ENCODE assay signal across 21 cellular contexts in genomic region chr1:206880310-206880709, GRCh38. TPM values are rescaled to one million over a fixed set of nuclear protein-coding genes. Genes with fewer than 3 reads are reported as not detected.
DNase-seq lines count a peak whose midpoint lies in the region; ATAC-seq and TF ChIP-seq lines count a peak whose summit lies in the region.
"Had no signal": no experiment of that assay in that cellular context is flagged by ENCODE, and none has a peak within 500 bp of the region (broad histone marks: within the 10 kb centered on the region; RNA-seq: fewer than 3 reads in every experiment).

No MANE protein-coding gene starts in this region.

- no peak overlapping the region for H3K4me2 ChIP-seq in PC-3 (ENCODE audit: low read length)
- H3K4me2 ChIP-seq: BLaER1, GM23338 had no signal

- H3K4me1 ChIP-seq in PC-3 (ENCODE audit: insufficient read depth, low read length) = no peaks in the 10 kb centered on the region
- H3K4me1 ChIP-seq: BLaER1 had no signal

- peaks cover 13% of the 10 kb centered on the region for H3K36me3 Mint-ChIP-seq in activated CD4-positive, alpha-beta T cell treated with anti-CD3 and anti-CD28 coated beads for 36 hours (ENCODE audit: low read depth)
- peaks cover 12 to 18% of the 10 kb centered on the region in 2 donors for H3K36me3 Mint-ChIP-seq in activated T-cell treated with anti-CD3 and anti-CD28 coated beads, Interleukin-2, amount 50 U/mL, for 72 hours (ENCODE audit: insufficient read depth in 2 of 2)
- no peaks in the 10 kb centered on the region for H3K36me3 Mint-ChIP-seq in activated T-helper 17 cell treated with anti-CD3 and anti-CD28 coated beads, Interleukin-2, amount 50 U/mL, for 72 hours (ENCODE audit: low read depth)
- H3K36me3 Mint-ChIP-seq: CD14-positive monocyte had no signal

- H3K9me2 ChIP-seq in PC-3 (replicated peaks; ENCODE audit: low read length) = no peaks in the 10 kb centered on the region

- no peak for DNase-seq in activated CD4-positive, alpha-beta T cell treated with anti-CD3 and anti-CD28 coated beads for 36 hours
- no peak for DNase-seq in activated CD4-positive, alpha-beta T cell treated with anti-CD3 and anti-CD28 coated beads for 48 hours
- no peak for DNase-seq in activated T-cell treated with anti-CD3 and anti-CD28 coated beads, Interleukin-2, amount 50 U/mL, for 72 hours
- DNase-seq in activated T-cell treated with anti-CD3 and anti-CD28 coated beads for 4 hours = no peak
- no peak for DNase-seq in PC-3
- DNase-seq in activated effector memory CD4-positive, alpha-beta T cell treated with anti-CD3 and anti-CD28 coated beads, Interleukin-2, amount 50 U/mL, for 16 hours = no peak
- DNase-seq in stimulated activated CD4-positive, alpha-beta T cell treated with anti-CD3 and anti-CD28 coated beads, Interleukin-4, amount 100 ng/mL, for 1 hour = no peak
- DNase-seq: 8988T; CD4-positive, alpha-beta memory T cell; DMS153; DMS79; GDM1; HCEC 1CT had no signal

- no peak overlapping the region for H3K27ac ChIP-seq in PC-3 (ENCODE audit: low read length)
- H3K27ac ChIP-seq: BLaER1, HL-60 had no signal

- H3K4me3 Mint-ChIP-seq in activated CD4-positive, alpha-beta T cell treated with anti-CD3 and anti-CD28 coated beads for 36 hours = no peak overlapping the region
- H3K4me3 Mint-ChIP-seq in activated T-cell treated with anti-CD3 and anti-CD28 coated beads, Interleukin-2, amount 50 U/mL, for 72 hours = no peak overlapping the region
- H3K4me3 Mint-ChIP-seq in activated T-helper 17 cell treated with anti-CD3 and anti-CD28 coated beads, Interleukin-2, amount 50 U/mL, for 72 hours = peak overlapping the region; percentile 7
- H3K4me3 Mint-ChIP-seq: CD14-positive monocyte; CD4-positive, alpha-beta memory T cell; GM23338 had no signal

- H3F3A ChIP-seq in PC-3 (ENCODE audit: low read length, unreplicated experiment) = no peaks in the 10 kb centered on the region

- intact Hi-C loops in activated CD4-positive, alpha-beta T cell treated with anti-CD3 and anti-CD28 coated beads for 36 hours (cut with DNase I, micrococcal nuclease) = no loop called here
- intact Hi-C loops in PC-3 (cut with micrococcal nuclease) = no loop called here

- TF ChIP-seq CTCF in PC-3 (conservative IDR thresholded peaks at IDR 0.05; ENCODE audit: low read depth, low read length) = no peak

- POLR2A ChIA-PET in activated CD4-positive, alpha-beta T cell treated with anti-CD3 and anti-CD28 coated beads for 36 hours (lab: Charles Lee) = interaction anchor here (0.6 kb wide), 1 partner anchor 18 kb away, joined by 3 read pairs; no protein-coding TSS in a partner anchor
- POLR2A ChIA-PET in PC-3 (lab: Charles Lee; ENCODE audit: unreplicated experiment) = no interaction called here

- CTCF ChIA-PET in activated CD4-positive, alpha-beta T cell treated with anti-CD3 and anti-CD28 coated beads for 36 hours (lab: Charles Lee) = interaction anchor here (0.9 to 2.7 kb wide), 7 partner anchors 8 to 63 kb away, joined by 3 to 18 read pairs (median 4); partner anchors contain the start of genes IL20 and IL24
- CTCF ChIA-PET in PC-3 (lab: Charles Lee) = no interaction called here

- peak; percentile 85 for ATAC-seq in activated CD4-positive, alpha-beta T cell treated with anti-CD3 and anti-CD28 coated beads for 36 hours
- ATAC-seq in activated T-cell treated with anti-CD3 and anti-CD28 coated beads, Interleukin-2, amount 50 U/mL, for 72 hours (replicated peaks in 1 of 2) = peak; percentile 65 to 89
- no peak for ATAC-seq in PC-3
- ATAC-seq in activated T-helper 17 cell treated with anti-CD3 and anti-CD28 coated beads, Interleukin-2, amount 50 U/mL, for 72 hours (replicated peaks) = peak; percentile 96
- ATAC-seq: GM23338 had no signal

- H4K20me1 ChIP-seq in PC-3 (ENCODE audit: low read length) = no peaks in the 10 kb centered on the region
- H4K20me1 ChIP-seq: BLaER1 had no signal

- H3K27me3 ChIP-seq in PC-3 (ENCODE audit: low read length) = no peaks in the 10 kb centered on the region
- H3K27me3 ChIP-seq: BLaER1 had no signal

- no peak overlapping the region for H3K9ac ChIP-seq in PC-3 (ENCODE audit: low read length)
- H3K9ac ChIP-seq: BLaER1 had no signal

- H3K79me2 ChIP-seq in PC-3 (ENCODE audit: low read length) = no peaks in the 10 kb centered on the region

- no peaks in the 10 kb centered on the region for H3K36me3 ChIP-seq in PC-3 (ENCODE audit: low read depth, low read length)
- H3K36me3 ChIP-seq: BLaER1 had no signal

- H3K4me1 Mint-ChIP-seq in activated CD4-positive, alpha-beta T cell treated with anti-CD3 and anti-CD28 coated beads for 36 hours = peaks cover 10% of the 10 kb centered on the region
- no peaks in the 10 kb centered on the region for H3K4me1 Mint-ChIP-seq in activated T-cell treated with anti-CD3 and anti-CD28 coated beads, Interleukin-2, amount 50 U/mL, for 72 hours (ENCODE audit: low read depth)
- H3K4me1 Mint-ChIP-seq in activated T-helper 17 cell treated with anti-CD3 and anti-CD28 coated beads, Interleukin-2, amount 50 U/mL, for 72 hours = no peaks in the 10 kb centered on the region
- H3K4me1 Mint-ChIP-seq: CD14-positive monocyte; CD4-positive, alpha-beta memory T cell; GM23338 had no signal

- peaks cover 17% of the 10 kb centered on the region for H3K9me3 ChIP-seq in PC-3 (ENCODE audit: low read length)

- H3K4me3 ChIP-seq in PC-3 (ENCODE audit: low read length) = no peak overlapping the region
- H3K4me3 ChIP-seq: BLaER1, GM23338 had no signal

- peaks cover 23% of the 10 kb centered on the region for H3K9me3 Mint-ChIP-seq in activated CD4-positive, alpha-beta T cell treated with anti-CD3 and anti-CD28 coated beads for 36 hours (ENCODE audit: low read depth)
- peaks cover 7 to 17% of the 10 kb centered on the region in 2 donors for H3K9me3 Mint-ChIP-seq in activated T-cell treated with anti-CD3 and anti-CD28 coated beads, Interleukin-2, amount 50 U/mL, for 72 hours
- peaks cover 10% of the 10 kb centered on the region for H3K9me3 Mint-ChIP-seq in activated T-helper 17 cell treated with anti-CD3 and anti-CD28 coated beads, Interleukin-2, amount 50 U/mL, for 72 hours

- no peak overlapping the region for H3K27ac Mint-ChIP-seq in activated CD4-positive, alpha-beta T cell treated with anti-CD3 and anti-CD28 coated beads for 36 hours
- no peak overlapping the region for H3K27ac Mint-ChIP-seq in activated T-cell treated with anti-CD3 and anti-CD28 coated beads, Interleukin-2, amount 50 U/mL, for 72 hours
- H3K27ac Mint-ChIP-seq in activated T-helper 17 cell treated with anti-CD3 and anti-CD28 coated beads, Interleukin-2, amount 50 U/mL, for 72 hours = peak overlapping the region; percentile 25
- H3K27ac Mint-ChIP-seq: CD14-positive monocyte; CD4-positive, alpha-beta memory T cell; GM23338 had no signal

- no peaks in the 10 kb centered on the region for H3K27me3 Mint-ChIP-seq in activated CD4-positive, alpha-beta T cell treated with anti-CD3 and anti-CD28 coated beads for 36 hours
- peaks cover 6% of the 10 kb centered on the region for H3K27me3 Mint-ChIP-seq in activated T-cell treated with anti-CD3 and anti-CD28 coated beads, Interleukin-2, amount 50 U/mL, for 72 hours (ENCODE audit: low read depth)
- peaks cover 8% of the 10 kb centered on the region for H3K27me3 Mint-ChIP-seq in activated T-helper 17 cell treated with anti-CD3 and anti-CD28 coated beads, Interleukin-2, amount 50 U/mL, for 72 hours

- no TSS peak for BruUV-seq in PC-3 (replicated peaks; lab: Mats Ljungman, UMichigan)

- H2AFZ ChIP-seq in PC-3 (ENCODE audit: low read length) = 0 out of 2 replicates have a peak overlapping the region, but pooled peaks have one; percentile 9
- H2AFZ ChIP-seq: GM23338 had no signal

RNA-seq across cellular contexts. Expression of gene IL20, which starts 14.9 kb away (rescaled TPM):
- total RNA-seq in activated CD4-positive, alpha-beta T cell treated with anti-CD3 and anti-CD28 coated beads for 36 hours = not detected
- total RNA-seq in activated T-cell treated with anti-CD3 and anti-CD28 coated beads, Interleukin-2, amount 50 U/mL, for 72 hours = under 1 TPM in 1 of 2 donors, not detected in 1; 0.28 TPM
- total RNA-seq in PC-3 (2014; rRNA removed) = not detected in 2 replicates
- not detected for total RNA-seq in activated T-helper 17 cell treated with anti-CD3 and anti-CD28 coated beads, Interleukin-2, amount 50 U/mL, for 72 hours
- total RNA-seq: A673; CD4-positive, alpha-beta memory T cell; Daoy; GM23338; HT1080 had no signal

RNA-seq across cellular contexts. Expression of gene IL24, which starts 16.9 kb away (rescaled TPM):
- 10 to 100 TPM in 1 of 2 experiments, 1 to 10 TPM in 1; 10.0 to 10.7 TPM for total RNA-seq in activated CD4-positive, alpha-beta T cell treated with anti-CD3 and anti-CD28 coated beads for 36 hours
- total RNA-seq in activated T-cell treated with anti-CD3 and anti-CD28 coated beads, Interleukin-2, amount 50 U/mL, for 72 hours = 1 to 10 TPM; 3.9 to 5.2 TPM
- 1.8 and 1.9 TPM in 2 replicates for total RNA-seq in PC-3 (2014; rRNA removed)
- 1 to 10 TPM in 1 of 2 donors, under 1 TPM in 1; 0.15 to 4.6 TPM for total RNA-seq in activated T-helper 17 cell treated with anti-CD3 and anti-CD28 coated beads, Interleukin-2, amount 50 U/mL, for 72 hours
- total RNA-seq: A673; CD4-positive, alpha-beta memory T cell; GM23338 had no signal

RNA-seq across cellular contexts. Expression of gene FCMR, which starts 41.4 kb away (rescaled TPM):
- 10 to 100 TPM; 41.6 to 49.3 TPM for total RNA-seq in activated CD4-positive, alpha-beta T cell treated with anti-CD3 and anti-CD28 coated beads for 36 hours
- 10 to 100 TPM; 47.3 to 50.3 TPM for total RNA-seq in activated T-cell treated with anti-CD3 and anti-CD28 coated beads, Interleukin-2, amount 50 U/mL, for 72 hours
- 1.5 and 4.6 TPM in 2 replicates for total RNA-seq in PC-3 (2014; rRNA removed)
- 10 to 100 TPM; 22.7 to 74.0 TPM for total RNA-seq in activated T-helper 17 cell treated with anti-CD3 and anti-CD28 coated beads, Interleukin-2, amount 50 U/mL, for 72 hours
- total RNA-seq: A673, GM23338, HT1080 had no signal
